ENCODE assay signal across 1 cellular context in genomic region chr16:68298312-68298711, GRCh38.
TF ChIP-seq lines count a peak whose summit lies in the region.

No MANE protein-coding gene starts in this region.

TF ChIP-seq in WTC11, 78 proteins besides CTCF, POLR2A, EP300 and RAD21 (continued from another document):
- TF ChIP-seq USF2 (CRISPR knock-in tag; IDR thresholded peaks at IDR 0.05) (no peak), CBFB (CRISPR knock-in tag; IDR thresholded peaks at IDR 0.05; ENCODE audit: low read depth) (no peak), FOXK1 (CRISPR knock-in tag; IDR thresholded peaks at IDR 0.05) (no peak), ETV6 (CRISPR knock-in tag; IDR thresholded peaks at IDR 0.05) (no peak)
